Comparison of ENCODE assay signal across 1 cellular context in the genomic region with DNA sequence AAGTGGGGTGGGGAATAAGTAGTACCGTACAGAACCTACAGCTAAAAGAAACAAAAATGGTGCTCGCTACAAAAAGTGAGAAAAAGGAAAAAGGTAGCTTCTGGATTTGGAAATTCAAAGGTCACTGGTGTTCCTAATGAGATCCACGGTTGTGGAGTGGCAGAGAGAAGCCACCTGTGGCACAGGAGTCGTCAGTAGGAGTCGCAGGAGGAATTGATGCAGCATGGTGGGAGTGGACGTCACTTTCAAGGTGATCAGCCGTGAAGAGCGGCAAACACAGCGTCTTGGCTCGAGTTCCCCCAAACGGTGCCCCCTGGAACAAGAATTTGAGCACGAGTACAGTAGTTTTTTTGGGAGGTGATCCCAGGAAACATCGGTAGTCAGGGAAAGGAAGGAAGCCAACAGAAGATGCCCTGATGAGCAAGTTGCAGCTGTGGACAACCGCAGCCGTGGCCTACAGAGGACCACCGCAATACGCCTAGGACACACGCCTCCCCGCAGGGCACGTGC.
TF ChIP-seq lines count a peak whose summit lies in the region.

No MANE protein-coding gene starts in this region.

TF ChIP-seq in GM23338, 12 proteins besides CTCF, POLR2A, EP300 and RAD21 (continued from another document):
- TF ChIP-seq, protein P1, sequence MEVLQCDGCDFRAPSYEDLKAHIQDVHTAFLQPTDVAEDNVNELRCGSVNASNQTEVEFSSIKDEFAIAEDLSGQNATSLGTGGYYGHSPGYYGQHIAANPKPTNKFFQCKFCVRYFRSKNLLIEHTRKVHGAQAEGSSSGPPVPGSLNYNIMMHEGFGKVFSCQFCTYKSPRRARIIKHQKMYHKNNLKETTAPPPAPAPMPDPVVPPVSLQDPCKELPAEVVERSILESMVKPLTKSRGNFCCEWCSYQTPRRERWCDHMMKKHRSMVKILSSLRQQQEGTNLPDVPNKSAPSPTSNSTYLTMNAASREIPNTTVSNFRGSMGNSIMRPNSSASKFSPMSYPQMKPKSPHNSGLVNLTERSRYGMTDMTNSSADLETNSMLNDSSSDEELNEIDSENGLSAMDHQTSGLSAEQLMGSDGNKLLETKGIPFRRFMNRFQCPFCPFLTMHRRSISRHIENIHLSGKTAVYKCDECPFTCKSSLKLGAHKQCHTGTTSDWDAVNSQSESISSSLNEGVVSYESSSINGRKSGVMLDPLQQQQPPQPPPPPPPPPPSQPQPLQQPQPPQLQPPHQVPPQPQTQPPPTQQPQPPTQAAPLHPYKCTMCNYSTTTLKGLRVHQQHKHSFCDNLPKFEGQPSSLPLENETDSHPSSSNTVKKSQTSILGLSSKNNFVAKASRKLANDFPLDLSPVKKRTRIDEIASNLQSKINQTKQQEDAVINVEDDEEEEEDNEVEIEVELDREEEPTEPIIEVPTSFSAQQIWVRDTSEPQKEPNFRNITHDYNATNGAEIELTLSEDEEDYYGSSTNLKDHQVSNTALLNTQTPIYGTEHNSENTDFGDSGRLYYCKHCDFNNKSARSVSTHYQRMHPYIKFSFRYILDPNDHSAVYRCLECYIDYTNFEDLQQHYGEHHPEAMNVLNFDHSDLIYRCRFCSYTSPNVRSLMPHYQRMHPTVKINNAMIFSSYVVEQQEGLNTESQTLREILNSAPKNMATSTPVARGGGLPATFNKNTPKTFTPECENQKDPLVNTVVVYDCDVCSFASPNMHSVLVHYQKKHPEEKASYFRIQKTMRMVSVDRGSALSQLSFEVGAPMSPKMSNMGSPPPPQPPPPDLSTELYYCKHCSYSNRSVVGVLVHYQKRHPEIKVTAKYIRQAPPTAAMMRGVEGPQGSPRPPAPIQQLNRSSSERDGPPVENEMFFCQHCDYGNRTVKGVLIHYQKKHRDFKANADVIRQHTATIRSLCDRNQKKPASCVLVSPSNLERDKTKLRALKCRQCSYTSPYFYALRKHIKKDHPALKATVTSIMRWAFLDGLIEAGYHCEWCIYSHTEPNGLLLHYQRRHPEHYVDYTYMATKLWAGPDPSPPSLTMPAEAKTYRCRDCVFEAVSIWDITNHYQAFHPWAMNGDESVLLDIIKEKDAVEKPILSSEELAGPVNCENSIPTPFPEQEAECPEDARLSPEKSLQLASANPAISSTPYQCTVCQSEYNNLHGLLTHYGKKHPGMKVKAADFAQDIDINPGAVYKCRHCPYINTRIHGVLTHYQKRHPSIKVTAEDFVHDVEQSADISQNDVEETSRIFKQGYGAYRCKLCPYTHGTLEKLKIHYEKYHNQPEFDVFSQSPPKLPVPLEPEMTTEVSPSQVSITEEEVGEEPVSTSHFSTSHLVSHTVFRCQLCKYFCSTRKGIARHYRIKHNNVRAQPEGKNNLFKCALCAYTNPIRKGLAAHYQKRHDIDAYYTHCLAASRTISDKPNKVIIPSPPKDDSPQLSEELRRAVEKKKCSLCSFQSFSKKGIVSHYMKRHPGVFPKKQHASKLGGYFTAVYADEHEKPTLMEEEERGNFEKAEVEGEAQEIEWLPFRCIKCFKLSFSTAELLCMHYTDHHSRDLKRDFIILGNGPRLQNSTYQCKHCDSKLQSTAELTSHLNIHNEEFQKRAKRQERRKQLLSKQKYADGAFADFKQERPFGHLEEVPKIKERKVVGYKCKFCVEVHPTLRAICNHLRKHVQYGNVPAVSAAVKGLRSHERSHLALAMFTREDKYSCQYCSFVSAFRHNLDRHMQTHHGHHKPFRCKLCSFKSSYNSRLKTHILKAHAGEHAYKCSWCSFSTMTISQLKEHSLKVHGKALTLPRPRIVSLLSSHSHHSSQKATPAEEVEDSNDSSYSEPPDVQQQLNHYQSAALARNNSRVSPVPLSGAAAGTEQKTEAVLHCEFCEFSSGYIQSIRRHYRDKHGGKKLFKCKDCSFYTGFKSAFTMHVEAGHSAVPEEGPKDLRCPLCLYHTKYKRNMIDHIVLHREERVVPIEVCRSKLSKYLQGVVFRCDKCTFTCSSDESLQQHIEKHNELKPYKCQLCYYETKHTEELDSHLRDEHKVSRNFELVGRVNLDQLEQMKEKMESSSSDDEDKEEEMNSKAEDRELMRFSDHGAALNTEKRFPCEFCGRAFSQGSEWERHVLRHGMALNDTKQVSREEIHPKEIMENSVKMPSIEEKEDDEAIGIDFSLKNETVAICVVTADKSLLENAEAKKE (CRISPR knock-in tag; IDR thresholded peaks at IDR 0.05) = no peak
- TF ChIP-seq, protein P2, sequence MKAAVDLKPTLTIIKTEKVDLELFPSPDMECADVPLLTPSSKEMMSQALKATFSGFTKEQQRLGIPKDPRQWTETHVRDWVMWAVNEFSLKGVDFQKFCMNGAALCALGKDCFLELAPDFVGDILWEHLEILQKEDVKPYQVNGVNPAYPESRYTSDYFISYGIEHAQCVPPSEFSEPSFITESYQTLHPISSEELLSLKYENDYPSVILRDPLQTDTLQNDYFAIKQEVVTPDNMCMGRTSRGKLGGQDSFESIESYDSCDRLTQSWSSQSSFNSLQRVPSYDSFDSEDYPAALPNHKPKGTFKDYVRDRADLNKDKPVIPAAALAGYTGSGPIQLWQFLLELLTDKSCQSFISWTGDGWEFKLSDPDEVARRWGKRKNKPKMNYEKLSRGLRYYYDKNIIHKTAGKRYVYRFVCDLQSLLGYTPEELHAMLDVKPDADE (IDR thresholded peaks at IDR 0.05) = no peak
- TF ChIP-seq, protein P3, sequence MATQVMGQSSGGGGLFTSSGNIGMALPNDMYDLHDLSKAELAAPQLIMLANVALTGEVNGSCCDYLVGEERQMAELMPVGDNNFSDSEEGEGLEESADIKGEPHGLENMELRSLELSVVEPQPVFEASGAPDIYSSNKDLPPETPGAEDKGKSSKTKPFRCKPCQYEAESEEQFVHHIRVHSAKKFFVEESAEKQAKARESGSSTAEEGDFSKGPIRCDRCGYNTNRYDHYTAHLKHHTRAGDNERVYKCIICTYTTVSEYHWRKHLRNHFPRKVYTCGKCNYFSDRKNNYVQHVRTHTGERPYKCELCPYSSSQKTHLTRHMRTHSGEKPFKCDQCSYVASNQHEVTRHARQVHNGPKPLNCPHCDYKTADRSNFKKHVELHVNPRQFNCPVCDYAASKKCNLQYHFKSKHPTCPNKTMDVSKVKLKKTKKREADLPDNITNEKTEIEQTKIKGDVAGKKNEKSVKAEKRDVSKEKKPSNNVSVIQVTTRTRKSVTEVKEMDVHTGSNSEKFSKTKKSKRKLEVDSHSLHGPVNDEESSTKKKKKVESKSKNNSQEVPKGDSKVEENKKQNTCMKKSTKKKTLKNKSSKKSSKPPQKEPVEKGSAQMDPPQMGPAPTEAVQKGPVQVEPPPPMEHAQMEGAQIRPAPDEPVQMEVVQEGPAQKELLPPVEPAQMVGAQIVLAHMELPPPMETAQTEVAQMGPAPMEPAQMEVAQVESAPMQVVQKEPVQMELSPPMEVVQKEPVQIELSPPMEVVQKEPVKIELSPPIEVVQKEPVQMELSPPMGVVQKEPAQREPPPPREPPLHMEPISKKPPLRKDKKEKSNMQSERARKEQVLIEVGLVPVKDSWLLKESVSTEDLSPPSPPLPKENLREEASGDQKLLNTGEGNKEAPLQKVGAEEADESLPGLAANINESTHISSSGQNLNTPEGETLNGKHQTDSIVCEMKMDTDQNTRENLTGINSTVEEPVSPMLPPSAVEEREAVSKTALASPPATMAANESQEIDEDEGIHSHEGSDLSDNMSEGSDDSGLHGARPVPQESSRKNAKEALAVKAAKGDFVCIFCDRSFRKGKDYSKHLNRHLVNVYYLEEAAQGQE (IDR thresholded peaks at IDR 0.05; ENCODE audit: unreplicated experiment) = no peak
